ENCODE assay signal across 8 cellular contexts in genomic region chrX:65706041-65706828, GRCh38. TPM values are rescaled to one million over a fixed set of nuclear protein-coding genes. Genes with fewer than 3 reads are reported as not detected.
DNase-seq lines count a peak whose midpoint lies in the region; ATAC-seq and TF ChIP-seq lines count a peak whose summit lies in the region.

No MANE protein-coding gene starts in this region.

- ATAC-seq in GM18508 (IDR thresholded peaks at IDR 0.05; ENCODE audit: insufficient read depth, unreplicated experiment), result peak; percentile 35
- peak; percentile 49 for ATAC-seq in HG03108 (IDR thresholded peaks at IDR 0.05; ENCODE audit: unreplicated experiment)
- ATAC-seq in activated CD4-positive, CD25-positive, alpha-beta regulatory T cell treated with anti-CD3 and anti-CD28 coated beads, Interleukin-2, amount 50 U/mL, for 24 hours, result peak; percentile 86 to 87
- peak; percentile 73 to 89 (median 78) for ATAC-seq in psoas muscle

- TF ChIP-seq CTCF in epithelial cell of esophagus (IDR thresholded peaks at IDR 0.05; ENCODE audit: insufficient read depth, low read depth, low read length, missing control alignments), result no peak
- TF ChIP-seq CTCF in psoas muscle (IDR thresholded peaks at IDR 0.05), result no peak

- 22 to 57% (median 41%) methylated on average over 4 to 5 of the region's 5 CpGs for WGBS in psoas muscle, 3 donors

- peaks cover 6% of the 10 kb centered on the region for H3K4me1 ChIP-seq in psoas muscle

- H3K36me3 ChIP-seq in psoas muscle (ENCODE audit: insufficient read depth in 1 of 2, low read depth in 1 of 2), result peaks cover 0 to 5% of the 10 kb centered on the region in 2 donors

- H3K4me3 ChIP-seq in epithelial cell of esophagus (ENCODE audit: low read length) (no peak overlapping the region), psoas muscle (no peak overlapping the region)

- DNase-seq in epithelial cell of esophagus (ENCODE audit: low read depth) (peak; percentile 85), psoas muscle (peak; percentile 54 to 66), NOMO-1 treated with dmso at 0.1 percent for 144 hours (lab: John Stamatoyannopoulos, UW; ENCODE audit: unreplicated experiment) (no peak), DMS114 treated with DMSO at 0.1 percent for 48 hours (lab: John Stamatoyannopoulos, UW; ENCODE audit: unreplicated experiment) (no peak), 8988T (no peak)

- no peaks in the 10 kb centered on the region for H3K27me3 ChIP-seq in psoas muscle (ENCODE audit: insufficient read depth in 3 of 3, low read length in 2 of 3)

- intact Hi-C loops in psoas muscle (cut with DNase I), result loop anchor here in 1 of 2 donors (10.0 kb wide), 1 partner anchor 111 kb away; no protein-coding TSS in a partner anchor

- H3K9me3 ChIP-seq in psoas muscle, result no peaks in the 10 kb centered on the region

- H3K27ac ChIP-seq in psoas muscle, result peak overlapping the region; percentile 59

RNA-seq across cellular contexts. Expression of gene MSN, which starts 38.8 kb away (rescaled TPM):
- 100 to 1,000 TPM in 1 of 4 donors, 10 to 100 TPM in 3; 66.0 to 101 (median 84.1) TPM for total RNA-seq in psoas muscle
- polyA plus RNA-seq in psoas muscle, result 100 to 1,000 TPM in 1 of 3 donors, 10 to 100 TPM in 2; 31.4 to 133 (median 36.1) TPM

Comparison
In these comparisons a context has a peak if more than half of its experiments do, and no peak if none do; other contexts are left out.
1. ATAC-seq: peak in every context shown above with its lines; median percentile 86 in activated CD4-positive, CD25-positive, alpha-beta regulatory T cell treated with anti-CD3 and anti-CD28 coated beads, Interleukin-2, amount 50 U/mL, for 24 hours; 78 in psoas muscle; 49 in HG03108; 35 in GM18508.
2. DNase-seq: peak in epithelial cell of esophagus (single experiment) and psoas muscle (2 of 2); none in NOMO-1 treated with dmso at 0.1 percent for 144 hours (single experiment), DMS114 treated with DMSO at 0.1 percent for 48 hours (single experiment) and 8988T (single experiment).